In genomic region chr5:173327948-173328895, GRCh38 we compare ENCODE assay signal across 1 cellular context.
TF ChIP-seq lines count a peak whose summit lies in the region.

STC2 (minus strand) TSS chr5:173328414; CDS start chr5:173328193, 221 bp downstream.

TF ChIP-seq in GM23338, 12 proteins besides CTCF, POLR2A, EP300 and RAD21 (continued from another document):
- no peak for TF ChIP-seq ZNF462 (CRISPR knock-in tag; IDR thresholded peaks at IDR 0.05)
- no peak for TF ChIP-seq CREB1 (CRISPR knock-in tag; IDR thresholded peaks at IDR 0.05; ENCODE audit: low read depth)
- peak; percentile 32 for TF ChIP-seq JUNB (IDR thresholded peaks at IDR 0.05; ENCODE audit: unreplicated experiment)
- no peak for TF ChIP-seq ZNF114 (CRISPR knock-in tag; IDR thresholded peaks at IDR 0.05)
